In the genomic region with DNA sequence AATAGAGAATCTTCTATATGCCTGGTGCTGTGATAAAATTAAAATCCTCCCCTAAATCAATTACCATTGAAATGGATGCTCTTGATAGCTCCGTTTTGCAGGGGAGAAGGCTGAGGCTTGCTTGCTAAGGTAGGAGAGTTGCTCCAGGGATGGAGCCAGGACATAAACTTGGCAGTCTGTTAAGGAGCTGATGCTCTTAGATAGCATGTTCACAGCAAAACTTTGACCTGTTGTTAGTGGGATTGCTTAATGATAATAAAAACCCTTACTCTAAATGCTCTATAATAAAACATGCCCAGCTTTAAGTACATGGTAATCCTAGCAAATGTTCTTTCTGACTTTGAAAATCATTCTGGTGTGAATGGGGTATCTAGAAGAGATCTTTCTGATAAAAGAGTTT, we compare ENCODE assay signal across 16 cellular contexts.
"Had no signal": no experiment of that assay in that cellular context is flagged by ENCODE, and none has a peak within 500 bp of the region (broad histone marks: within the 10 kb centered on the region; RNA-seq: fewer than 3 reads in every experiment).

No MANE protein-coding gene starts in this region.

- H3K27ac ChIP-seq: cardiac muscle cell, epithelial cell of prostate, sigmoid colon, thyroid gland had no signal

- H3K9me3 ChIP-seq: heart right ventricle, sigmoid colon, thyroid gland had no signal

- ATAC-seq: activated T-cell treated with anti-CD3 and anti-CD28 coated beads, Interleukin-2, amount 50 U/mL, for 4 hours; stimulated activated naive CD8-positive, alpha-beta T cell treated with anti-CD3 and anti-CD28 coated beads, Interleukin-15, Interleukin-2, amounts not matched to agents 100 U/mL and 50 U/mL, for 24 hours; T-helper 17 cell had no signal

- H3K36me3 ChIP-seq: cardiac muscle cell, heart right ventricle, sigmoid colon, thyroid gland had no signal

- H3K4me3 ChIP-seq: cardiac muscle cell, heart right ventricle, sigmoid colon, thyroid gland had no signal

- H3K27me3 ChIP-seq: cardiac muscle cell, heart right ventricle, sigmoid colon, thyroid gland had no signal

- DNase-seq: activated B cell treated with CpG ODN at 0.5 μM for 24 hours; activated CD4-positive, alpha-beta T cell treated with anti-CD3 and anti-CD28 coated beads for 4 hours; activated CD4-positive, alpha-beta T cell treated with anti-CD3 and anti-CD28 coated beads, Interleukin-2, amount 50 U/mL, for 48 hours; activated CD8-positive, alpha-beta memory T cell treated with anti-CD3 and anti-CD28 coated beads, Interleukin-2, amount 50 U/mL, for 48 hours; activated naive CD4-positive, alpha-beta T cell treated with Interleukin-2 at 50 U/mL for 16 hours; activated naive CD8-positive, alpha-beta T cell treated with anti-CD3 and anti-CD28 coated beads for 36 hours; activated T-cell treated with anti-CD3 and anti-CD28 coated beads, Interleukin-2, amount 50 U/mL, for 4 hours; amniotic stem cell; heart right ventricle; sigmoid colon; stimulated activated CD4-positive, alpha-beta T cell treated with anti-CD3 and anti-CD28 coated beads, Interleukin-4, amount 100 ng/mL, for 4 hours; stimulated activated naive CD8-positive, alpha-beta T cell treated with anti-CD3 and anti-CD28 coated beads, Interleukin-15, Interleukin-2, amounts not matched to agents 100 U/mL and 50 U/mL, for 24 hours; T-helper 17 cell; thyroid gland had no signal
